Comparison of ENCODE assay signal across 12 cellular contexts in genomic region chr11:123480290-123480815, GRCh38. TPM values are rescaled to one million over a fixed set of nuclear protein-coding genes. Genes with fewer than 3 reads are reported as not detected.
DNase-seq lines count a peak whose midpoint lies in the region; ATAC-seq lines count a peak whose summit lies in the region.
"Had no signal": no experiment of that assay in that cellular context is flagged by ENCODE, and none has a peak within 500 bp of the region (broad histone marks: within the 10 kb centered on the region; RNA-seq: fewer than 3 reads in every experiment).

No MANE protein-coding gene starts in this region.

- H3K4me1 ChIP-seq in mesenchymal stem cell (ENCODE audit: control insufficient read depth, insufficient read depth, low read depth, low read length), result peaks cover 3% of the 10 kb centered on the region

- H3K9ac ChIP-seq in mesenchymal stem cell (ENCODE audit: low read length), result no peak overlapping the region

- H3K23ac ChIP-seq in mesenchymal stem cell (ENCODE audit: low read length in 2 of 2), result no peak overlapping the region

- peaks cover 0 to 6% of the 10 kb centered on the region in 2 experiments for H3K36me3 ChIP-seq in mesenchymal stem cell (ENCODE audit: control insufficient read depth in 1 of 2, insufficient read depth in 2 of 2, low read depth in 1 of 2, low read length in 2 of 2)

- H2AK5ac ChIP-seq in mesenchymal stem cell (ENCODE audit: low read length, severe bottlenecking), result no peak overlapping the region

- H3K4me3 ChIP-seq in mesenchymal stem cell (ENCODE audit: insufficient read depth in 1 of 2, low read depth in 1 of 2, low read length in 2 of 2), result no peak overlapping the region
- H3K4me3 ChIP-seq: esophagus muscularis mucosa had no signal

- no peak overlapping the region for H3K14ac ChIP-seq in mesenchymal stem cell (ENCODE audit: low read length in 2 of 2)

- WGBS in mesenchymal stem cell, result 89% methylated on average over 3 of the region's 4 CpGs

- no peak overlapping the region for H4K91ac ChIP-seq in mesenchymal stem cell (ENCODE audit: low read length)

- H3K79me1 ChIP-seq in mesenchymal stem cell (replicated peaks; ENCODE audit: low read length, poor library complexity, severe bottlenecking), result no peaks in the 10 kb centered on the region

- H2BK5ac ChIP-seq in mesenchymal stem cell (ENCODE audit: low read depth, low read length, poor library complexity, severe bottlenecking), result no peak overlapping the region

- H2BK15ac ChIP-seq in mesenchymal stem cell (ENCODE audit: low read depth, poor library complexity, severe bottlenecking), result no peak overlapping the region

- no peaks in the 10 kb centered on the region for H3K27me3 ChIP-seq in mesenchymal stem cell (ENCODE audit: control insufficient read depth in 1 of 2, insufficient read depth in 1 of 2, low read length in 2 of 2)
- H3K27me3 ChIP-seq: esophagus muscularis mucosa had no signal

- no peak overlapping the region for H3K18ac ChIP-seq in mesenchymal stem cell (ENCODE audit: low read depth in 1 of 2, low read length in 2 of 2)

- H2BK12ac ChIP-seq in mesenchymal stem cell (ENCODE audit: low read length in 2 of 2), result no peak overlapping the region

- no peak overlapping the region for H2BK120ac ChIP-seq in mesenchymal stem cell (ENCODE audit: low read depth, low read length)

- H3K4ac ChIP-seq in mesenchymal stem cell (ENCODE audit: low read depth in 1 of 2, low read length in 2 of 2), result no peak overlapping the region

- peak; percentile 72 for DNase-seq in MV-4-11 (lab: John Stamatoyannopoulos, UW)
- DNase-seq in mesenchymal stem cell, result no peak
- no peak for DNase-seq in cortex of kidney (lab: John Stamatoyannopoulos, UW)
- DNase-seq in activated gamma-delta T cell (lab: John Stamatoyannopoulos, UW), result no peak
- DNase-seq in EL, result no peak
- DNase-seq in NCI-H146 treated with DMSO at 0.1 percent for 48 hours (lab: John Stamatoyannopoulos, UW; ENCODE audit: unreplicated experiment), result no peak
- DNase-seq: activated CD4-positive, alpha-beta T cell treated with anti-CD3 and anti-CD28 coated beads, Interleukin-2, amount 50 U/mL, for 1 hour; kidney; NCI-H1417 treated with DMSO at 0.1 percent for 48 hours had no signal

- ATAC-seq in GM18519 (IDR thresholded peaks at IDR 0.05; ENCODE audit: low FRiP score, unreplicated experiment) (peak; percentile 33), HG02642 (IDR thresholded peaks at IDR 0.05; ENCODE audit: poor library complexity, unreplicated experiment) (peak; percentile 41)

- no peaks in the 10 kb centered on the region for H3K9me3 ChIP-seq in mesenchymal stem cell (ENCODE audit: control insufficient read depth, low read length)
- H3K9me3 ChIP-seq: esophagus muscularis mucosa had no signal

- H4K8ac ChIP-seq in mesenchymal stem cell (ENCODE audit: low read length), result no peak overlapping the region

- H2AFZ ChIP-seq in mesenchymal stem cell (ENCODE audit: low read depth, low read length), result no peak overlapping the region

- H3K4me2 ChIP-seq in mesenchymal stem cell (ENCODE audit: low read length, poor library complexity, severe bottlenecking), result peak overlapping the region; percentile 1

- H3K27ac ChIP-seq in mesenchymal stem cell (ENCODE audit: low read length, poor library complexity, severe bottlenecking), result no peak overlapping the region
- H3K27ac ChIP-seq: esophagus muscularis mucosa had no signal

RNA-seq across cellular contexts. Expression of gene GRAMD1B, which starts 50.3 kb away (rescaled TPM):
- 1.1 TPM for polyA plus RNA-seq in mesenchymal stem cell (2013, experiment 1 of 2)
- polyA plus RNA-seq in mesenchymal stem cell (2013, experiment 2 of 2), result 0.97 TPM
